Comparison of ENCODE assay signal across 10 cellular contexts in the genomic region with DNA sequence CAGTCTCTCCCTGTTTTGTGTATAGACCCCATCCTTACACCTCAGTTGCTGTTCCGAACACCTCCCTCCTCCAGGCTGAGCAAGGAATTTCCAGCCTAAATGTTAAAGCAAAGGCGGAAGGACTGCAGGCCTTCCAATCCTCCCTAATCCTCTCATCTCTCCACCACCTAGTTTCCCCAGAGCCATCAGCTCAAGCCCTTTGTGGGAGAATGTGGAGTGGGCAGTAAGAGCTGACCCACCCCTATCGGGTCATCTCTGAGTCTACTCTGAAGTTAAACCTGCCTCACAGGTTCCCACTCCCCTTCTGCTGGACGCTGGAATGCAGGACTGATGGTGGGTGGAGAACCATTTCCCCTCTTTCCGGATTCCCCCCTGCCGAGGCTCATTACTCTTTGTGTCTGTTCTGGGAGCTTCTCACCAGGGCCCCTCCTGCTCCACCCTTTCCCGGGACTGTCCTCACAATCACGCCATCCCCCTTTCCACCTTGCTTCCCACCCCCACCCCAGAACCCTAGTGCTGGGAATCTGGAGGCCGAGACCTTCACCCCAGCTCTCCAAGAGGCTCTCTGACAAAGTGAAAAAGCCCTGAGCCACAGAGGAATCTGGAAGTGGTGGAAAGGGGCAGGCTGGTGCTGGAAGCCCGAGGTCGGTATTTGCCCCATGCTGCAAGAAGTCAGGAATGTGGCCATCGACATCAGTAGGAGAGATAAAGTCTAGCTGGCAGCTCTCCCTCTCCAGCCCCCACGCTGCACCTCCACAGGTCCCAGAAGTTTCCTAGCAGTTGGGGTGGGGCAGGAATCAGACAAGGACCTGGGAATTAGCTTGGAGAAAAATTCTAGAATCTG. TPM values are rescaled to one million over a fixed set of nuclear protein-coding genes. Genes with fewer than 3 reads are reported as not detected.
A peak's percentile ranks its signal among the peaks of the same experiment; 100 is the strongest.
DNase-seq lines count a peak whose midpoint lies in the region; ATAC-seq and TF ChIP-seq lines count a peak whose summit lies in the region.
"Had no signal": no experiment of that assay in that cellular context is flagged by ENCODE, and none has a peak within 500 bp of the region (broad histone marks: within the 10 kb centered on the region; RNA-seq: fewer than 3 reads in every experiment).

No MANE protein-coding gene starts in this region.

- peaks cover 24% of the 10 kb centered on the region for H3F3A ChIP-seq in GM23338 (replicated peaks; ENCODE audit: low read depth)

- H2AFZ ChIP-seq in GM23338, result no peak overlapping the region

- peaks cover 28% of the 10 kb centered on the region for H3K27me3 Mint-ChIP-seq in GM23338 (ENCODE audit: insufficient read depth, low read depth, poor library complexity)
- H3K27me3 Mint-ChIP-seq in activated T-cell treated with anti-CD3 and anti-CD28 coated beads, Interleukin-2, amount 50 U/mL, for 4 hours (ENCODE audit: low read depth), result peaks cover 12% of the 10 kb centered on the region

- peak overlapping the region; percentile 96 for H3K4me2 ChIP-seq in GM23338

- H3K79me2 ChIP-seq in GM23338 (replicated peaks; ENCODE audit: insufficient read depth), result peaks cover 24% of the 10 kb centered on the region

- H3K4me3 Mint-ChIP-seq in GM23338, result peak overlapping the region; percentile 37
- H3K4me3 Mint-ChIP-seq in activated T-cell treated with anti-CD3 and anti-CD28 coated beads, Interleukin-2, amount 50 U/mL, for 4 hours, result no peak overlapping the region
- H3K4me3 Mint-ChIP-seq: activated naive CD4-positive, alpha-beta T cell treated with anti-CD3 and anti-CD28 coated beads, Interleukin-2, amount 50 U/mL, for 24 hours had no signal

- ATAC-seq in GM23338 (peak; percentile 15), GM21526 (IDR thresholded peaks at IDR 0.05; ENCODE audit: low FRiP score, unreplicated experiment) (no peak), GM21390 (IDR thresholded peaks at IDR 0.05; ENCODE audit: unreplicated experiment) (no peak), HG03460 (IDR thresholded peaks at IDR 0.05; ENCODE audit: unreplicated experiment) (no peak)
- no peak for ATAC-seq in activated T-cell treated with anti-CD3 and anti-CD28 coated beads, Interleukin-2, amount 50 U/mL, for 4 hours

- no peak for TF ChIP-seq CTCF in GM23338 (conservative IDR thresholded peaks at IDR 0.05; ENCODE audit: low read depth in 2 of 2)

- no peaks in the 10 kb centered on the region for H3K27me3 ChIP-seq in GM23338 (ENCODE audit: insufficient read depth)

- H3K27ac Mint-ChIP-seq in GM23338, result peak overlapping the region; percentile 97

- H4K20me1 ChIP-seq in GM23338 (replicated peaks; ENCODE audit: insufficient read depth), result peaks cover 15% of the 10 kb centered on the region

- peaks cover 70% of the 10 kb centered on the region for H3K4me1 Mint-ChIP-seq in GM23338
- H3K4me1 Mint-ChIP-seq in activated T-cell treated with anti-CD3 and anti-CD28 coated beads, Interleukin-2, amount 50 U/mL, for 4 hours (ENCODE audit: low read depth), result peaks cover 3% of the 10 kb centered on the region

- DNase-seq in GM23338 (ENCODE audit: low spot score) (peak; percentile 90), T1000 (lab: John Stamatoyannopoulos, UW) (peak; percentile 40), iPS DF 19.7 (ENCODE audit: low read depth, low spot score) (peak; percentile 93), renal cortical epithelial cell (ENCODE audit: low read depth) (peak; percentile 87)
- DNase-seq in activated T-cell treated with anti-CD3 and anti-CD28 coated beads, Interleukin-2, amount 50 U/mL, for 4 hours, result no peak

- H3K4me3 ChIP-seq in GM23338, result peak overlapping the region; percentile 86
- H3K4me3 ChIP-seq: skin epidermis had no signal

- H3K9me3 Mint-ChIP-seq in GM23338, result peaks cover 4% of the 10 kb centered on the region; the same call in 2 of the 3 replicates
- no peaks in the 10 kb centered on the region for H3K9me3 Mint-ChIP-seq in activated T-cell treated with anti-CD3 and anti-CD28 coated beads, Interleukin-2, amount 50 U/mL, for 4 hours
- H3K9me3 Mint-ChIP-seq: activated naive CD4-positive, alpha-beta T cell treated with anti-CD3 and anti-CD28 coated beads, Interleukin-2, amount 50 U/mL, for 24 hours had no signal

- H3K4me1 ChIP-seq in GM23338 (ENCODE audit: insufficient read depth), result peaks cover 39% of the 10 kb centered on the region

- H3K27ac ChIP-seq in GM23338 (ENCODE audit: low read depth), result peak overlapping the region; percentile 99
- H3K27ac ChIP-seq: skin epidermis had no signal

- peaks cover 7% of the 10 kb centered on the region for H3K36me3 ChIP-seq in GM23338 (ENCODE audit: insufficient read depth)

- H3K36me3 Mint-ChIP-seq in GM23338 (ENCODE audit: low read depth), result peaks cover 14% of the 10 kb centered on the region
- no peaks in the 10 kb centered on the region for H3K36me3 Mint-ChIP-seq in activated T-cell treated with anti-CD3 and anti-CD28 coated beads, Interleukin-2, amount 50 U/mL, for 4 hours (ENCODE audit: insufficient read depth)
- H3K36me3 Mint-ChIP-seq: activated naive CD4-positive, alpha-beta T cell treated with anti-CD3 and anti-CD28 coated beads, Interleukin-2, amount 50 U/mL, for 24 hours had no signal

- no peaks in the 10 kb centered on the region for H3K9me2 ChIP-seq in GM23338 (ENCODE audit: insufficient read depth)

TF ChIP-seq in GM23338, 12 proteins besides CTCF, POLR2A, EP300 and RAD21 (continues in another document):
- TF ChIP-seq EZH2 (IDR thresholded peaks at IDR 0.05; ENCODE audit: low read depth, unreplicated experiment), result no peak
- TF ChIP-seq POLR2AphosphoS5 (IDR thresholded peaks at IDR 0.05; ENCODE audit: low read depth), result no peak
- TF ChIP-seq ZNF331 (CRISPR knock-in tag; IDR thresholded peaks at IDR 0.05; ENCODE audit: low read depth), result no peak
- TF ChIP-seq ETS1 (IDR thresholded peaks at IDR 0.05), result peak; percentile 55; the same call in 1 of the 2 replicates
- TF ChIP-seq NANOG (IDR thresholded peaks at IDR 0.05; ENCODE audit: borderline replicate concordance), result peak; percentile 71; the same call in 1 of the 2 replicates
- TF ChIP-seq ZNF114 (CRISPR knock-in tag; IDR thresholded peaks at IDR 0.05), result no peak
- no peak for TF ChIP-seq STAT1 (IDR thresholded peaks at IDR 0.05; ENCODE audit: unreplicated experiment)
- TF ChIP-seq JUNB (IDR thresholded peaks at IDR 0.05; ENCODE audit: unreplicated experiment), result peak; percentile 13
- TF ChIP-seq EZH2phosphoT487 (IDR thresholded peaks at IDR 0.05; ENCODE audit: unreplicated experiment), result no peak

RNA-seq across cellular contexts. Expression of gene KRT18, which starts 3.3 kb away (rescaled TPM):
- total RNA-seq in GM23338 (2014; rRNA removed; shearing (Covaris generic)), result 537 and 552 TPM in 2 replicates
- 1,013 and 1,049 TPM in 2 replicates for polyA plus RNA-seq in GM23338 (2016; fragmentation: Nextera tagmentation; extraction: Ambion mirVana)
- 294 and 1,160 TPM in 2 replicates for total RNA-seq in renal cortical epithelial cell
- 10 to 100 TPM; 11.8 to 15.6 (median 15.0) TPM for total RNA-seq in activated T-cell treated with anti-CD3 and anti-CD28 coated beads, Interleukin-2, amount 50 U/mL, for 4 hours

RNA-seq across cellular contexts. Expression of gene KRT8, which starts 40.7 kb away (rescaled TPM):
- total RNA-seq in GM23338 (2014; rRNA removed; shearing (Covaris generic)), result 250 and 264 TPM in 2 replicates
- 322 and 338 TPM in 2 replicates for polyA plus RNA-seq in GM23338 (2016; fragmentation: Nextera tagmentation; extraction: Ambion mirVana)
- total RNA-seq in renal cortical epithelial cell, result 390 and 919 TPM in 2 replicates
- 1 to 10 TPM; 4.2 to 6.0 (median 4.5) TPM for total RNA-seq in activated T-cell treated with anti-CD3 and anti-CD28 coated beads, Interleukin-2, amount 50 U/mL, for 4 hours

Comparison
In these comparisons a context has a peak if more than half of its experiments do, and no peak if none do; other contexts are left out.
1. RNA of gene KRT18, which starts 3.3 kb away (total RNA-seq): 537 to 552 TPM in GM23338 and 294 to 1,160 TPM in renal cortical epithelial cell; 11.8 to 15.6 TPM in activated T-cell treated with anti-CD3 and anti-CD28 coated beads, Interleukin-2, amount 50 U/mL, for 4 hours; every median in the first group is over 10 times any median in the second.
2. RNA of gene KRT8, which starts 40.7 kb away (total RNA-seq): 390 to 919 TPM in renal cortical epithelial cell and 250 to 264 TPM in GM23338; 4.2 to 6.0 TPM in activated T-cell treated with anti-CD3 and anti-CD28 coated beads, Interleukin-2, amount 50 U/mL, for 4 hours; every median in the first group is over 10 times any median in the second.